In genomic region chr7:33128990-33129805, GRCh38 we compare ENCODE assay signal across 8 cellular contexts. TPM values are rescaled to one million over a fixed set of nuclear protein-coding genes. Genes with fewer than 3 reads are reported as not detected.
DNase-seq lines count a peak whose midpoint lies in the region; ATAC-seq, FAIRE-seq and TF ChIP-seq lines count a peak whose summit lies in the region.

BBS9 (plus strand) TSS chr7:33129564; CDS start chr7:33146253, 16,689 bp downstream.

- H3K4me3 ChIP-seq in astrocyte of the cerebellum (ENCODE audit: low read depth, low read length) = peak within 1 kb of the TSS; percentile 78
- H3K4me3 ChIP-seq in uterus = peak within 1 kb of the TSS; percentile 77 to 92

- H3K36me3 ChIP-seq in uterus = no peaks in the 10 kb centered on the region

- peak within 1 kb of the TSS; percentile 85 for H3K27ac Mint-ChIP-seq in T-helper 2 cell treated with Interferon-gamma antibody and Interleukin-4, amounts not matched to agents 5 μg/mL and 100 μg/mL, for 36 hours

- no peaks in the 10 kb centered on the region for H3K36me3 Mint-ChIP-seq in T-helper 2 cell treated with Interferon-gamma antibody and Interleukin-4, amounts not matched to agents 5 μg/mL and 100 μg/mL, for 36 hours (ENCODE audit: low read depth)

- TF ChIP-seq POLR2A in uterus (IDR thresholded peaks at IDR 0.05) = peak; percentile 18 to 53

- no peak for TF ChIP-seq CTCF in astrocyte of the cerebellum (IDR thresholded peaks at IDR 0.05; ENCODE audit: low read depth, low read length, missing control alignments)
- TF ChIP-seq CTCF in uterus (IDR thresholded peaks at IDR 0.05) = peak in 1 of 4 experiments; percentile 18

- peak; percentile 100 for ATAC-seq in HG02973 (IDR thresholded peaks at IDR 0.05; ENCODE audit: unreplicated experiment)

- H3K27me3 ChIP-seq in uterus = no peaks in the 10 kb centered on the region

- no peaks in the 10 kb centered on the region for H3K9me3 ChIP-seq in uterus

- H3K4me1 ChIP-seq in uterus = no peaks in the 10 kb centered on the region

- peak within 1 kb of the TSS; percentile 89 for H3K27ac ChIP-seq in uterus

- intact Hi-C loops in uterus (cut with DNase I; ENCODE audit: low total_unique reads) = no loop called here

- H3K27me3 Mint-ChIP-seq in T-helper 2 cell treated with Interferon-gamma antibody and Interleukin-4, amounts not matched to agents 5 μg/mL and 100 μg/mL, for 36 hours (ENCODE audit: low read depth) = peaks cover 4% of the 10 kb centered on the region

- H3K9me3 Mint-ChIP-seq in T-helper 2 cell treated with Interferon-gamma antibody and Interleukin-4, amounts not matched to agents 5 μg/mL and 100 μg/mL, for 36 hours = no peaks in the 10 kb centered on the region

- peak within 1 kb of the TSS; percentile 98 for H3K4me3 Mint-ChIP-seq in T-helper 2 cell treated with Interferon-gamma antibody and Interleukin-4, amounts not matched to agents 5 μg/mL and 100 μg/mL, for 36 hours

- peak; percentile 81 for DNase-seq in GM18507 (ENCODE audit: extremely low spot score, insufficient read length, low read depth)
- DNase-seq in NCI-H1930 (lab: John Stamatoyannopoulos, UW) = peak; percentile 90 to 93
- DNase-seq in T-helper 2 cell treated with Interferon-gamma antibody and Interleukin-4, amounts not matched to agents 5 μg/mL and 100 μg/mL, for 36 hours (ENCODE audit: low spot score) = peak; percentile 90
- DNase-seq in astrocyte of the cerebellum (ENCODE audit: low read depth) = peak; percentile 83
- DNase-seq in hepatic stellate cell (ENCODE audit: low spot score) = peak; percentile 95
- peak; percentile 96 for DNase-seq in putamen (ENCODE audit: low spot score)
- peak; percentile 93 to 94 for DNase-seq in uterus

- H3K4me1 Mint-ChIP-seq in T-helper 2 cell treated with Interferon-gamma antibody and Interleukin-4, amounts not matched to agents 5 μg/mL and 100 μg/mL, for 36 hours (ENCODE audit: low read depth) = peaks cover 17% of the 10 kb centered on the region

- FAIRE-seq in GM18507 (lab: Jason Lieb, UNC) = peak; percentile 98

- in situ Hi-C loops in astrocyte of the cerebellum (cut with HindIII; ENCODE audit: low sequenced_read_pairs) = no loop called here

RNA-seq across cellular contexts. Expression of gene BBS9, which starts in this region (rescaled TPM):
- total RNA-seq in uterus = 10 to 100 TPM; 24.1 to 77.4 (median 39.4) TPM

Comparison
In these comparisons a context has a peak if more than half of its experiments do, and no peak if none do; other contexts are left out.
1. Peak in every context shown above with its lines: DNase-seq, ATAC-seq, H3K4me3 ChIP-seq and H3K27ac ChIP-seq.